In the genomic region with DNA sequence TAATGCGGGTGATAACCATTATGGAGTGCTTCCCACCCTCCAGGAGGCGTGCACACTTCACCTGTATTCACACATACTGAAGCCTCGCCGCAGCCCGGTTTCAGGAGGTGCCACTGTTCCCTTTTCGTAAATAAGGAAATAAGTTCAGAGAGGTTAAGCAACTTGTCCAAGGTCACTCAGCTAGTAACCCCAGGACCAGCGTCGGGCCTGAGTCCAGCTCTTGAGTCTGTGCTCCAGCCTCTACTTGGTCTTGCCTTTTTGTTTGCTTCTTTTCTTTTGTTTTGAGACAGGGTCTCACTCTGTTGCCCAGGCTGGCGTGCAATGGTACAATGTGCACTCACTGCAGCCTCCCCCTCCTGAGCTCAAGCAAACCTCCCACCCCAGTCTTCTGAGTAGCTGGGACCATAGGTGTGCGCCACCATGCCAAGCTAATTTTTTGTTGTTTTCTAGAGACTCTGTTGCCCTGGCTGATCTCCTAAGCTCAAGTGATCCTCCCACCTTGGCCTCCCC, we compare ENCODE assay signal across 31 cellular contexts.
"Had no signal": no experiment of that assay in that cellular context is flagged by ENCODE, and none has a peak within 500 bp of the region (broad histone marks: within the 10 kb centered on the region; RNA-seq: fewer than 3 reads in every experiment).

No MANE protein-coding gene starts in this region.

- H3K27ac Mint-ChIP-seq: activated CD8-positive, alpha-beta T cell treated with anti-CD3 and anti-CD28 coated beads for 36 hours; activated naive CD4-positive, alpha-beta T cell treated with anti-CD3 and anti-CD28 coated beads, Interleukin-2, amount 50 U/mL, for 24 hours; activated naive CD8-positive, alpha-beta T cell treated with anti-CD3 and anti-CD28 coated beads, Interleukin-2, amount 50 U/mL, for 24 hours; activated T-helper 17 cell treated with anti-CD3 and anti-CD28 coated beads, Interleukin-2, amount 50 U/mL, for 72 hours; nephron progenitor cell; stimulated activated naive B cell treated with anti-CD40 and anti-IgM and Interleukin-4, amounts not matched to agents 10 μg/mL and 1 μg/mL and 100 μg/mL, for 72 hours; T-helper 1 cell treated with Interleukin-12 subunit alpha and Interleukin-12 subunit beta and Interleukin-4 antibody, amounts not matched to agents 30 μg/mL and 1 μg/mL, for 36 hours had no signal

- H3K27ac ChIP-seq: foreskin keratinocyte, heart left ventricle, lower lobe of right lung, parathyroid adenoma, thyroid gland, upper lobe of right lung had no signal

- H3K4me3 ChIP-seq: heart left ventricle, lower lobe of right lung, stomach, thyroid gland, upper lobe of right lung had no signal

- ATAC-seq: activated CD8-positive, alpha-beta T cell treated with anti-CD3 and anti-CD28 coated beads for 36 hours; activated naive CD8-positive, alpha-beta T cell treated with anti-CD3 and anti-CD28 coated beads, Interleukin-2, amount 50 U/mL, for 24 hours; activated T-cell treated with anti-CD3 and anti-CD28 coated beads, Interleukin-2, amount 50 U/mL, for 4 hours; activated T-helper 17 cell treated with anti-CD3 and anti-CD28 coated beads, Interleukin-2, amount 50 U/mL, for 72 hours; esophagus mucosa; foreskin keratinocyte; heart left ventricle; left lobe of liver; lower lobe of right lung; right cardiac atrium; stimulated activated naive B cell treated with anti-CD40 and anti-IgM and Interleukin-4, amounts not matched to agents 10 μg/mL and 1 μg/mL and 100 μg/mL, for 72 hours; upper lobe of right lung had no signal

- DNase-seq: activated CD4-positive, alpha-beta T cell treated with anti-CD3 and anti-CD28 coated beads for 1 hour; activated CD4-positive, alpha-beta T cell treated with anti-CD3 and anti-CD28 coated beads, Interleukin-2, amount 50 U/mL, for 1 hour; activated CD8-positive, alpha-beta T cell treated with anti-CD3 and anti-CD28 coated beads for 36 hours; activated gamma-delta T cell treated with Interleukin-2 at 50 U/mL for 16 hours; activated naive CD8-positive, alpha-beta T cell treated with anti-CD3 and anti-CD28 coated beads, Interleukin-2, amount 50 U/mL, for 24 hours; activated T-cell treated with anti-CD3 and anti-CD28 coated beads, Interleukin-2, amount 50 U/mL, for 4 hours; amygdala; caudate nucleus; cortex of kidney; foreskin keratinocyte; heart left ventricle; hypothalamus; kidney glomerular epithelial cell; mesendoderm; nucleus accumbens; stimulated activated CD4-positive, alpha-beta T cell treated with anti-CD3 and anti-CD28 coated beads, Interleukin-15, amount 100 ng/mL, for 24 hours; stimulated activated CD4-positive, alpha-beta T cell treated with anti-CD3 and anti-CD28 coated beads, Interleukin-2, amount 100 ng/mL, for 24 hours; stimulated activated naive B cell treated with anti-CD40 and anti-IgM and Interleukin-4, amounts not matched to agents 10 μg/mL and 1 μg/mL and 100 μg/mL, for 72 hours; stomach; T-helper 9 cell; thyroid gland; upper lobe of right lung had no signal

- H3K27me3 ChIP-seq: foreskin keratinocyte, thyroid gland had no signal

- H3K9me3 ChIP-seq: heart left ventricle, lower lobe of right lung, stomach, thyroid gland, upper lobe of right lung had no signal

- H3K36me3 Mint-ChIP-seq: activated naive CD4-positive, alpha-beta T cell treated with anti-CD3 and anti-CD28 coated beads, Interleukin-2, amount 50 U/mL, for 24 hours; stimulated activated naive B cell treated with anti-CD40 and anti-IgM and Interleukin-4, amounts not matched to agents 10 μg/mL and 1 μg/mL and 100 μg/mL, for 72 hours had no signal

- H3K4me1 Mint-ChIP-seq: activated naive CD4-positive, alpha-beta T cell treated with anti-CD3 and anti-CD28 coated beads, Interleukin-2, amount 50 U/mL, for 24 hours; activated T-helper 17 cell treated with anti-CD3 and anti-CD28 coated beads, Interleukin-2, amount 50 U/mL, for 72 hours had no signal

- H3K36me3 ChIP-seq: heart left ventricle, lower lobe of right lung, stomach, thyroid gland, upper lobe of right lung had no signal

- H3K9ac ChIP-seq: parathyroid adenoma had no signal

- H3K9me3 Mint-ChIP-seq: activated CD8-positive, alpha-beta T cell treated with anti-CD3 and anti-CD28 coated beads for 36 hours; activated naive CD4-positive, alpha-beta T cell treated with anti-CD3 and anti-CD28 coated beads, Interleukin-2, amount 50 U/mL, for 24 hours; activated naive CD8-positive, alpha-beta T cell treated with anti-CD3 and anti-CD28 coated beads, Interleukin-2, amount 50 U/mL, for 24 hours; activated T-cell treated with anti-CD3 and anti-CD28 coated beads, Interleukin-2, amount 50 U/mL, for 4 hours; activated T-helper 17 cell treated with anti-CD3 and anti-CD28 coated beads, Interleukin-2, amount 50 U/mL, for 72 hours; nephron progenitor cell; stimulated activated naive B cell treated with anti-CD40 and anti-IgM and Interleukin-4, amounts not matched to agents 10 μg/mL and 1 μg/mL and 100 μg/mL, for 72 hours; T-helper 1 cell treated with Interleukin-12 subunit alpha and Interleukin-12 subunit beta and Interleukin-4 antibody, amounts not matched to agents 30 μg/mL and 1 μg/mL, for 36 hours had no signal

- H3K4me3 Mint-ChIP-seq: activated CD8-positive, alpha-beta T cell treated with anti-CD3 and anti-CD28 coated beads for 36 hours; activated naive CD4-positive, alpha-beta T cell treated with anti-CD3 and anti-CD28 coated beads, Interleukin-2, amount 50 U/mL, for 24 hours; activated naive CD8-positive, alpha-beta T cell treated with anti-CD3 and anti-CD28 coated beads, Interleukin-2, amount 50 U/mL, for 24 hours; activated T-cell treated with anti-CD3 and anti-CD28 coated beads, Interleukin-2, amount 50 U/mL, for 4 hours; activated T-helper 17 cell treated with anti-CD3 and anti-CD28 coated beads, Interleukin-2, amount 50 U/mL, for 72 hours; stimulated activated naive B cell treated with anti-CD40 and anti-IgM and Interleukin-4, amounts not matched to agents 10 μg/mL and 1 μg/mL and 100 μg/mL, for 72 hours; T-helper 1 cell treated with Interleukin-12 subunit alpha and Interleukin-12 subunit beta and Interleukin-4 antibody, amounts not matched to agents 30 μg/mL and 1 μg/mL, for 36 hours had no signal
